8 cellular contexts compared by ENCODE assay signal in the genomic region with DNA sequence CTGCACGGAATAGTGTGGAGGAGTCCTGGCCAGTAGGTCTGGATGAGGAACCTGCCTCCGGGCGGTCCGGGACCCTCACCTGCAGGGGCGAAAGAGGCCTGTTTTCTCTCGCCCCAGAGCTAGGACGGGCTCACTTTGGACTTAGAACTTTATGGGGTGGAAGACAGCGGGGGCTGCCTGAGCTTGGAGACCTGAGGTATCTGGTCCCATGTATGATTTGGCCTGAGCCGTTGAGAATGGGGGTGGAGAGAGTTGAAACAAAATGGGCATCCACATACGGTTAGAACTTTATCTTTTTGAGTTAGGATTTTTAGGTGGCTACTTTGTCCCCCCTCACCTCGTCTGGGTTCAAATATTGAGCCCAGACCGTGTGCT. TPM values are rescaled to one million over a fixed set of nuclear protein-coding genes. Genes with fewer than 3 reads are reported as not detected.
DNase-seq lines count a peak whose midpoint lies in the region; TF ChIP-seq lines count a peak whose summit lies in the region.

No MANE protein-coding gene starts in this region.

- H2BK20ac ChIP-seq in H9 (ENCODE audit: low read depth, low read length, poor library complexity, severe bottlenecking) = no peak overlapping the region

- H3K4me1 Mint-ChIP-seq in T-helper 1 cell treated with Interleukin-12 subunit alpha and Interleukin-12 subunit beta and Interleukin-4 antibody, amounts not matched to agents 30 μg/mL and 1 μg/mL, for 36 hours (ENCODE audit: low read depth) = peaks cover 50% of the 10 kb centered on the region
- H3K4me1 Mint-ChIP-seq in H9 (peaks cover 30 to 34% of the 10 kb centered on the region in 2 experiments), neural crest cell (peaks cover 60% of the 10 kb centered on the region)

- H3K4me1 ChIP-seq in H9 (ENCODE audit: insufficient read depth, low read length) (no peaks in the 10 kb centered on the region), OCI-LY7 (ENCODE audit: insufficient read depth, low read length, poor library complexity, severe bottlenecking) (peaks cover 45% of the 10 kb centered on the region)

- H4K20me1 ChIP-seq in H9 (ENCODE audit: control insufficient read depth, insufficient read depth, insufficient read length) = no peaks in the 10 kb centered on the region
- peaks cover 40% of the 10 kb centered on the region for H4K20me1 ChIP-seq in OCI-LY7 (ENCODE audit: insufficient read depth, low read length)

- peaks cover 11% of the 10 kb centered on the region for H3K23me2 ChIP-seq in H9 (ENCODE audit: insufficient read length, low read depth, low read length, poor library complexity, severe bottlenecking)

- no peak overlapping the region for H2BK5ac ChIP-seq in H9 (ENCODE audit: insufficient read length, low read length)

- peak overlapping the region; percentile 80 for H3K18ac ChIP-seq in H9 (ENCODE audit: insufficient read length, low read depth, low read length)

- H3K27me3 ChIP-seq in H9 (ENCODE audit: insufficient read depth, low read length) = no peaks in the 10 kb centered on the region

- H3K9me3 Mint-ChIP-seq in T-helper 1 cell treated with Interleukin-12 subunit alpha and Interleukin-12 subunit beta and Interleukin-4 antibody, amounts not matched to agents 30 μg/mL and 1 μg/mL, for 36 hours = no peaks in the 10 kb centered on the region
- H3K9me3 Mint-ChIP-seq in H9 = no peaks in the 10 kb centered on the region
- no peaks in the 10 kb centered on the region for H3K9me3 Mint-ChIP-seq in neural crest cell

- POLR2A ChIA-PET in OCI-LY7 (lab: Charles Lee) = interaction anchor here (0.6 to 2.6 kb wide), 13 partner anchors 8 to 123 kb away, joined by 3 to 12 read pairs (median 5); partner anchors contain the start of gene HSPA9

- H4K8ac ChIP-seq in H9 (replicated peaks; ENCODE audit: insufficient read length, low read depth, low read length) = no peak overlapping the region

- peak overlapping the region; percentile 83 for H3K14ac ChIP-seq in H9 (ENCODE audit: insufficient read depth, low read length)

- no peak overlapping the region for H2BK12ac ChIP-seq in H9 (ENCODE audit: insufficient read length, low read depth, low read length)

- H3K27me3 Mint-ChIP-seq in T-helper 1 cell treated with Interleukin-12 subunit alpha and Interleukin-12 subunit beta and Interleukin-4 antibody, amounts not matched to agents 30 μg/mL and 1 μg/mL, for 36 hours (ENCODE audit: low read depth) = no peaks in the 10 kb centered on the region
- H3K27me3 Mint-ChIP-seq in H9 (ENCODE audit: low read depth) (no peaks in the 10 kb centered on the region; the same call in 1 of the 2 replicates), neural crest cell (ENCODE audit: low read depth) (no peaks in the 10 kb centered on the region)

- no peak overlapping the region for H3K27ac ChIP-seq in H9 (ENCODE audit: insufficient read length, low read depth, low read length)
- H3K27ac ChIP-seq in OCI-LY7 (ENCODE audit: low read depth, low read length, poor library complexity, severe bottlenecking) = peak overlapping the region; percentile 62

- TSS peak; percentile 91 for BruUV-seq in OCI-LY7 (replicated peaks; lab: Mats Ljungman, UMichigan)

- H3K4me2 ChIP-seq in H9 (ENCODE audit: insufficient read depth, insufficient read length, low read length) (peak overlapping the region; percentile 81), OCI-LY7 (ENCODE audit: low read length) (peak overlapping the region; percentile 91)

- CTCF ChIA-PET in OCI-LY7 (lab: Charles Lee; ENCODE audit: unreplicated experiment) = interaction anchor here (0.9 to 1.2 kb wide), 2 partner anchors 17 to 32 kb away, joined by 3 to 5 read pairs; partner anchors contain the start of gene HSPA9

- H3K56ac ChIP-seq in H9 (ENCODE audit: insufficient read length, low read depth, low read length) = peak overlapping the region; percentile 2

- no peak overlapping the region for H3T11ph ChIP-seq in H9 (ENCODE audit: low read length)

- H2AK5ac ChIP-seq in H9 (ENCODE audit: insufficient read length, low read length) = no peak overlapping the region

- H3K23ac ChIP-seq in H9 (ENCODE audit: insufficient read length, low read depth, low read length) = no peak overlapping the region

- DNase-seq in T-helper 1 cell (no peak), H9 (no peak), OCI-LY7 (ENCODE audit: low spot score) (no peak), epithelial cell of proximal tubule (ENCODE audit: low read depth) (no peak), neural crest cell (ENCODE audit: low read depth, low spot score) (no peak), NCI-H1417 treated with DMSO at 0.1 percent for 48 hours (lab: John Stamatoyannopoulos, UW) (no peak), HK-2 (ENCODE audit: unreplicated experiment) (no peak)

- H3K27ac Mint-ChIP-seq in T-helper 1 cell treated with Interleukin-12 subunit alpha and Interleukin-12 subunit beta and Interleukin-4 antibody, amounts not matched to agents 30 μg/mL and 1 μg/mL, for 36 hours = peak overlapping the region; percentile 100
- H3K27ac Mint-ChIP-seq in H9 (peak overlapping the region; percentile 99), neural crest cell (ENCODE audit: unreplicated experiment) (peak overlapping the region; percentile 100)

- no peak for TF ChIP-seq CTCF in H9 (conservative IDR thresholded peaks at IDR 0.05)
- no peak for TF ChIP-seq CTCF in OCI-LY7 (conservative IDR thresholded peaks at IDR 0.05; ENCODE audit: low read length)
- TF ChIP-seq CTCF in epithelial cell of proximal tubule (conservative IDR thresholded peaks at IDR 0.05; ENCODE audit: low read depth, low read length) = no peak
- no peak for TF ChIP-seq CTCF in neural crest cell (conservative IDR thresholded peaks at IDR 0.05)

- H3K4me3 Mint-ChIP-seq in T-helper 1 cell treated with Interleukin-12 subunit alpha and Interleukin-12 subunit beta and Interleukin-4 antibody, amounts not matched to agents 30 μg/mL and 1 μg/mL, for 36 hours = peak overlapping the region; percentile 100
- H3K4me3 Mint-ChIP-seq in H9 = peak overlapping the region; percentile 96 to 97
- peak overlapping the region; percentile 100 for H3K4me3 Mint-ChIP-seq in neural crest cell

- no peaks in the 10 kb centered on the region for H3K9me2 ChIP-seq in OCI-LY7 (ENCODE audit: insufficient read depth, low read length)

- H3K36me3 ChIP-seq in OCI-LY7 (ENCODE audit: insufficient read depth, low read length) = peaks cover 39% of the 10 kb centered on the region

- H3K9ac ChIP-seq in H9 (ENCODE audit: extremely low read depth, insufficient read length, low read length) = peak overlapping the region; percentile 92

- WGBS in H9 (ENCODE audit: extremely low coverage, insufficient read length, low lambda C conversion rate) = no CpG with 5 or more reads among the region's 12 CpGs

- H3K36me3 Mint-ChIP-seq in T-helper 1 cell treated with Interleukin-12 subunit alpha and Interleukin-12 subunit beta and Interleukin-4 antibody, amounts not matched to agents 30 μg/mL and 1 μg/mL, for 36 hours (ENCODE audit: low read depth) = peaks cover 13% of the 10 kb centered on the region
- peaks cover 18 to 41% (median 37%) of the 10 kb centered on the region in 3 experiments for H3K36me3 Mint-ChIP-seq in H9 (ENCODE audit: insufficient read depth in 1 of 3, low read depth in 3 of 3)
- H3K36me3 Mint-ChIP-seq in neural crest cell (ENCODE audit: low read depth) = peaks cover 7% of the 10 kb centered on the region

- no peak overlapping the region for H4K91ac ChIP-seq in H9 (ENCODE audit: insufficient read length, low read depth, low read length)

- H2BK120ac ChIP-seq in H9 (ENCODE audit: low read depth, low read length, poor library complexity, severe bottlenecking) = no peak overlapping the region

- H3K79me2 ChIP-seq in H9 (ENCODE audit: insufficient read depth, low read length) = peaks cover 64% of the 10 kb centered on the region
- H3K79me2 ChIP-seq in OCI-LY7 (ENCODE audit: insufficient read depth, low read depth, low read length) = peaks cover 87% of the 10 kb centered on the region

- H3K9me3 ChIP-seq in H9 (ENCODE audit: control insufficient read depth, low read depth, low read length) (no peaks in the 10 kb centered on the region), OCI-LY7 (ENCODE audit: low read length) (no peaks in the 10 kb centered on the region)

- H3K4me3 ChIP-seq in OCI-LY7 (ENCODE audit: low read depth, low read length, poor library complexity, severe bottlenecking) (peak overlapping the region; percentile 95), epithelial cell of proximal tubule (ENCODE audit: low read depth, low read length) (peak overlapping the region; percentile 99)

- peaks cover 3% of the 10 kb centered on the region for H3K79me1 ChIP-seq in H9 (ENCODE audit: insufficient read depth, low read depth, low read length, poor library complexity, severe bottlenecking)

- no peak overlapping the region for H3K4ac ChIP-seq in H9 (ENCODE audit: low read depth, low read length)

- intact Hi-C loops in OCI-LY7 (cut with micrococcal nuclease; ENCODE audit: unreplicated experiment) = loop anchor here (1.0 to 5.0 kb wide), 4 partner anchors 32 to 206 kb away; partner anchors contain the start of genes FAM53C, HSPA9 and KDM3B

- H4K5ac ChIP-seq in H9 (ENCODE audit: insufficient read length, low read depth, low read length) = no peak overlapping the region

- no peak overlapping the region for H2BK15ac ChIP-seq in H9 (ENCODE audit: low read depth, low read length)

- H2AFZ ChIP-seq in H9 (ENCODE audit: low read length) = no peak overlapping the region
- H2AFZ ChIP-seq in OCI-LY7 (ENCODE audit: low read length) = peak overlapping the region; percentile 30; the same call in 1 of the 2 replicates

RNA-seq across cellular contexts. Expression of gene ETF1, which starts 0.7 kb away (rescaled TPM):
- total RNA-seq in H9 (2021) (175 and 183 TPM in 2 replicates), OCI-LY7 (2022) (116 and 123 TPM in 2 replicates), epithelial cell of proximal tubule (65.1 and 125 TPM in 2 replicates), neural crest cell (101 and 107 TPM in 2 replicates)
- 66.7 and 76.0 TPM in 2 replicates for total RNA-seq in OCI-LY7 (2014; rRNA removed; shearing (Covaris generic))

RNA-seq across cellular contexts. Expression of gene HSPA9, which starts 31.5 kb away (rescaled TPM):
- 397 and 399 TPM in 2 replicates for total RNA-seq in H9 (2021)
- 290 and 326 TPM in 2 replicates for total RNA-seq in OCI-LY7 (2014; rRNA removed; shearing (Covaris generic))
- 314 and 362 TPM in 2 replicates for total RNA-seq in OCI-LY7 (2022)
- 174 and 403 TPM in 2 replicates for total RNA-seq in epithelial cell of proximal tubule
- total RNA-seq in neural crest cell = 247 and 250 TPM in 2 replicates
